13 cellular contexts compared by ENCODE assay signal in genomic region chr3:106963446-106963845, GRCh38.
DNase-seq lines count a peak whose midpoint lies in the region; TF ChIP-seq lines count a peak whose summit lies in the region.
"Had no signal": no experiment of that assay in that cellular context is flagged by ENCODE, and none has a peak within 500 bp of the region (broad histone marks: within the 10 kb centered on the region; RNA-seq: fewer than 3 reads in every experiment).

No MANE protein-coding gene starts in this region.

- intact Hi-C loops in posterior cingulate gyrus (cut with DNase I): no loop called here

- CTCF ChIA-PET in AG04449 (lab: Yijun Ruan, JAX): no interaction called here

- H3K4me3 Mint-ChIP-seq in mesothelial cell of epicardium (peak overlapping the region; percentile 37), nephron progenitor cell (no peak overlapping the region)
- H3K4me3 Mint-ChIP-seq: activated naive CD4-positive, alpha-beta T cell treated with anti-CD3 and anti-CD28 coated beads for 36 hours had no signal

- H3K4me3 ChIP-seq in AG04449 (ENCODE audit: low read depth, low read length): no peak overlapping the region
- H3K4me3 ChIP-seq: BLaER1 treated with 17β-estradiol and CSF1 and Interleukin-3, amounts not matched to agents 10 nM and 100 nM; ovary had no signal

- POLR2A ChIA-PET in AG04449 (lab: Yijun Ruan, JAX): no interaction called here

- TF ChIP-seq CTCF in AG04449 (IDR thresholded peaks at IDR 0.05; ENCODE audit: insufficient read depth, low read length, missing control alignments): no peak
- TF ChIP-seq CTCF in mesothelial cell of epicardium (IDR thresholded peaks at IDR 0.05; ENCODE audit: unreplicated experiment): no peak
- TF ChIP-seq CTCF in nephron progenitor cell (IDR thresholded peaks at IDR 0.05): no peak

- H3K36me3 Mint-ChIP-seq in mesothelial cell of epicardium (peaks cover 6% of the 10 kb centered on the region), nephron progenitor cell (ENCODE audit: low read depth) (no peaks in the 10 kb centered on the region)

- peak; percentile 9 for DNase-seq in AG04449 (ENCODE audit: low read depth, low spot score)
- peak; percentile 19 for DNase-seq in NCI-H526 treated with DMSO at 0.1 percent for 48 hours (lab: John Stamatoyannopoulos, UW)
- DNase-seq in epidermal melanocyte (ENCODE audit: insufficient read length, low spot score): peak; percentile 20
- no peak for DNase-seq in mesothelial cell of epicardium (ENCODE audit: low spot score in 2 of 2, unreplicated experiment in 2 of 2)
- no peak for DNase-seq in nephron progenitor cell
- DNase-seq in posterior cingulate gyrus: no peak
- DNase-seq in retina: no peak
- no peak for DNase-seq in activated CD8-positive, alpha-beta memory T cell treated with anti-CD3 and anti-CD28 coated beads for 24 hours
- DNase-seq: activated CD4-positive, alpha-beta T cell treated with anti-CD3 and anti-CD28 coated beads, Interleukin-2, amount 50 U/mL, for 48 hours; activated naive CD4-positive, alpha-beta T cell treated with anti-CD3 and anti-CD28 coated beads for 36 hours; NCI-H446 treated with DMSO at 0.1 percent for 48 hours; ovary had no signal

- peaks cover 43% of the 10 kb centered on the region for H3K4me1 Mint-ChIP-seq in mesothelial cell of epicardium
- H3K4me1 Mint-ChIP-seq in nephron progenitor cell: peaks cover 6% of the 10 kb centered on the region

- H3K9me3 Mint-ChIP-seq in mesothelial cell of epicardium (peaks cover 4% of the 10 kb centered on the region), nephron progenitor cell (no peaks in the 10 kb centered on the region)
- H3K9me3 Mint-ChIP-seq: activated naive CD4-positive, alpha-beta T cell treated with anti-CD3 and anti-CD28 coated beads for 36 hours had no signal

- H3K27ac Mint-ChIP-seq in mesothelial cell of epicardium (peak overlapping the region; percentile 84), nephron progenitor cell (no peak overlapping the region)
- H3K27ac Mint-ChIP-seq: activated naive CD4-positive, alpha-beta T cell treated with anti-CD3 and anti-CD28 coated beads for 36 hours had no signal

- H3K27me3 Mint-ChIP-seq in mesothelial cell of epicardium (ENCODE audit: low read depth) (no peaks in the 10 kb centered on the region), nephron progenitor cell (ENCODE audit: low read depth, poor library complexity) (no peaks in the 10 kb centered on the region)

Comparison
In these comparisons a context has a peak if more than half of its experiments do, and no peak if none do; other contexts are left out.
1. DNase-seq: peak in AG04449 (single experiment), NCI-H526 treated with DMSO at 0.1 percent for 48 hours (single experiment) and epidermal melanocyte (single experiment); none in mesothelial cell of epicardium (0 of 2), nephron progenitor cell (single experiment), posterior cingulate gyrus (0 of 10), retina (single experiment) and activated CD8-positive, alpha-beta memory T cell treated with anti-CD3 and anti-CD28 coated beads for 24 hours (single experiment).